In genomic region chr11:61833926-61834277, GRCh38 we compare ENCODE assay signal across 8 cellular contexts. TPM values are rescaled to one million over a fixed set of nuclear protein-coding genes. Genes with fewer than 3 reads are reported as not detected.
DNase-seq lines count a peak whose midpoint lies in the region; ATAC-seq, FAIRE-seq and TF ChIP-seq lines count a peak whose summit lies in the region.

No MANE protein-coding gene starts in this region.

- peaks cover 0 to 5% (median 0%) of the 10 kb centered on the region in 11 donors for H3K9me3 Mint-ChIP-seq in naive thymus-derived CD4-positive, alpha-beta T cell

- peaks cover 0 to 21% (median 3%) of the 10 kb centered on the region in 5 donors for H3K36me3 Mint-ChIP-seq in naive thymus-derived CD4-positive, alpha-beta T cell

- no peaks in the 10 kb centered on the region for H4K20me1 ChIP-seq in GM12878 (ENCODE audit: control insufficient read depth, insufficient read depth)

- peak overlapping the region; percentile 87 for H3K4me2 ChIP-seq in GM12878 (ENCODE audit: control insufficient read depth, insufficient read depth)

- TF ChIP-seq CTCF in GM12878 (IDR thresholded peaks at IDR 0.05 in 2 of 3, conservative IDR thresholded peaks at IDR 0.05 in 1 of 3; ENCODE audit: control insufficient read depth in 2 of 3, extremely low read depth in 1 of 3, insufficient read depth in 1 of 3, low read depth in 3 of 3, low read length in 3 of 3) = no peak
- TF ChIP-seq CTCF in upper lobe of right lung (IDR thresholded peaks at IDR 0.05) = no peak

- DNase-seq in Right ventricle myocardium inferior (ENCODE audit: missing footprints) = peak; percentile 1
- no peak for DNase-seq in left cardiac atrium
- no peak for DNase-seq in GM12878 (ENCODE audit: low read depth, low spot score)
- DNase-seq in naive thymus-derived CD4-positive, alpha-beta T cell = no peak
- no peak for DNase-seq in upper lobe of right lung
- no peak for DNase-seq in DMS79 (lab: John Stamatoyannopoulos, UW)

- TF ChIP-seq POLR2A in GM12878 (IDR thresholded peaks at IDR 0.05; ENCODE audit: low read depth, low read length) = no peak

- peak overlapping the region in 8 of 9 donors; percentile 27 to 98 (median 80) for H3K27ac Mint-ChIP-seq in naive thymus-derived CD4-positive, alpha-beta T cell

- H3K36me3 ChIP-seq in GM12878 (ENCODE audit: control insufficient read depth in 2 of 2, insufficient read depth in 2 of 2, low read length in 1 of 2) = peaks cover 10 to 17% of the 10 kb centered on the region in 2 experiments
- no peaks in the 10 kb centered on the region for H3K36me3 ChIP-seq in naive thymus-derived CD4-positive, alpha-beta T cell (ENCODE audit: control insufficient read depth in 2 of 3, insufficient read depth in 3 of 3, low read length in 3 of 3)
- no peaks in the 10 kb centered on the region for H3K36me3 ChIP-seq in upper lobe of right lung

- peaks cover 36% of the 10 kb centered on the region for H3K4me1 ChIP-seq in GM12878 (ENCODE audit: control insufficient read depth, insufficient read depth, low read length)
- peaks cover 15 to 20% of the 10 kb centered on the region in 2 donors for H3K4me1 ChIP-seq in naive thymus-derived CD4-positive, alpha-beta T cell (ENCODE audit: control insufficient read depth in 2 of 2, insufficient read depth in 2 of 2, low read length in 2 of 2)
- peaks cover 27% of the 10 kb centered on the region for H3K4me1 ChIP-seq in upper lobe of right lung

- no peak for FAIRE-seq in GM12878 (lab: Jason Lieb, UNC)

- TF ChIP-seq RAD21 in GM12878 (IDR thresholded peaks at IDR 0.05; ENCODE audit: insufficient read depth, low read depth, low read length) = no peak

- RAD21 ChIA-PET in GM12878 (lab: Charles Lee; ENCODE audit: unreplicated experiment) = interaction anchor here (0.7 to 2.4 kb wide), 7 partner anchors 15 to 274 kb away, joined by 3 to 15 read pairs (median 4); partner anchors contain the start of gene FEN1

- peak overlapping the region in 9 of 10 donors; percentile 16 to 84 (median 52) for H3K4me3 Mint-ChIP-seq in naive thymus-derived CD4-positive, alpha-beta T cell

- CTCF ChIA-PET in GM12878 (lab: Yijun Ruan, JAX) = interaction anchor here (0.7 to 2.4 kb wide), 10 partner anchors 16 to 274 kb away, joined by 3 to 23 read pairs (median 5); partner anchors contain the start of genes FADS1 and FEN1
- CTCF ChIA-PET in naive thymus-derived CD4-positive, alpha-beta T cell (lab: Charles Lee) = no interaction called here

- POLR2A ChIA-PET in GM12878 (lab: Charles Lee) = interaction anchor here (1.1 to 4.8 kb wide), 9 partner anchors 13 to 78 kb away, joined by 3 to 76 read pairs (median 6); partner anchors contain the start of genes FADS1, FEN1 and TMEM258
- POLR2A ChIA-PET in naive thymus-derived CD4-positive, alpha-beta T cell (lab: Charles Lee) = interaction anchor here (0.5 to 1.2 kb wide), 3 partner anchors 18 to 106 kb away, joined by 3 to 5 read pairs (median 3); no protein-coding TSS in a partner anchor

- no peak overlapping the region for H2AFZ ChIP-seq in GM12878 (ENCODE audit: control insufficient read depth, low read depth, low read length)

- H3K27me3 ChIP-seq in GM12878 (replicated peaks in 1 of 2; ENCODE audit: control insufficient read depth in 2 of 2, insufficient read depth in 2 of 2, low read length in 1 of 2) (no peaks in the 10 kb centered on the region), upper lobe of right lung (no peaks in the 10 kb centered on the region)
- H3K27me3 ChIP-seq in naive thymus-derived CD4-positive, alpha-beta T cell (ENCODE audit: control insufficient read depth in 2 of 2, insufficient read depth in 2 of 2, low read length in 2 of 2) = no peaks in the 10 kb centered on the region

- peak overlapping the region; percentile 72 for H3K9ac ChIP-seq in GM12878 (ENCODE audit: control insufficient read depth, insufficient read depth, low read length)

- intact Hi-C loops in Right ventricle myocardium inferior (cut with DNase I) = no loop called here
- intact Hi-C loops in left cardiac atrium (cut with DNase I) = no loop called here
- intact Hi-C loops in GM12878 (cut with micrococcal nuclease; ENCODE audit: unreplicated experiment) = loop anchor here (2.0 kb wide), 1 partner anchor 41 kb away; the partner anchor contains the start of genes FEN1 and TMEM258
- intact Hi-C loops in naive thymus-derived CD4-positive, alpha-beta T cell (cut with micrococcal nuclease) = loop anchor here in 1 of 2 donors (1.0 to 5.0 kb wide), 2 partner anchors 42 to 288 kb away; partner anchors contain the start of genes FEN1, INCENP and TMEM258
- intact Hi-C loops in upper lobe of right lung (cut with DNase I) = no loop called here

- TF ChIP-seq EP300 in GM12878 (IDR thresholded peaks at IDR 0.05; ENCODE audit: borderline replicate concordance in 1 of 2, control insufficient read depth in 1 of 2, low read depth in 2 of 2, low read length in 2 of 2) = no peak

- H3K27me3 Mint-ChIP-seq in naive thymus-derived CD4-positive, alpha-beta T cell = peaks cover 0 to 41% (median 27%) of the 10 kb centered on the region in 5 donors

- peak overlapping the region; percentile 95 for H3K27ac ChIP-seq in GM12878 (ENCODE audit: control insufficient read depth, insufficient read depth)
- peak overlapping the region; percentile 30 for H3K27ac ChIP-seq in naive thymus-derived CD4-positive, alpha-beta T cell (ENCODE audit: low read depth, low read length)
- peak overlapping the region; percentile 68 for H3K27ac ChIP-seq in upper lobe of right lung

- in situ Hi-C loops in GM12878 (cut with MboI) = no loop called here

- H3K79me2 ChIP-seq in GM12878 (ENCODE audit: control insufficient read depth, insufficient read depth, low read length) = peaks cover 82% of the 10 kb centered on the region

- H3K4me3 ChIP-seq in GM12878 = peak overlapping the region; percentile 33; the same call in 1 of the 2 replicates
- H3K4me3 ChIP-seq in naive thymus-derived CD4-positive, alpha-beta T cell (ENCODE audit: low read length) = no peak overlapping the region
- H3K4me3 ChIP-seq in upper lobe of right lung = no peak overlapping the region

- ATAC-seq in Right ventricle myocardium inferior (no peak), left cardiac atrium (no peak), GM12878 (no peak), upper lobe of right lung (no peak), GM21526 (IDR thresholded peaks at IDR 0.05; ENCODE audit: low FRiP score, unreplicated experiment) (no peak), HG03135 (IDR thresholded peaks at IDR 0.05; ENCODE audit: unreplicated experiment) (no peak)
- ATAC-seq in naive thymus-derived CD4-positive, alpha-beta T cell = no peak

- H3K4me1 Mint-ChIP-seq in naive thymus-derived CD4-positive, alpha-beta T cell = peaks cover 26 to 72% (median 41%) of the 10 kb centered on the region in 7 donors

- H3K9me3 ChIP-seq in GM12878 (replicated peaks; ENCODE audit: control insufficient read depth, insufficient read depth, low read length) (no peaks in the 10 kb centered on the region), upper lobe of right lung (no peaks in the 10 kb centered on the region)
- H3K9me3 ChIP-seq in naive thymus-derived CD4-positive, alpha-beta T cell (ENCODE audit: control insufficient read depth in 2 of 3, low read length in 3 of 3) = no peaks in the 10 kb centered on the region

- no TSS peak for BruUV-seq in GM12878 (replicated peaks; lab: Mats Ljungman, UMichigan)

- SMC1A ChIA-PET in GM12878 (lab: Charles Lee; ENCODE audit: uncharacterized antibody, unreplicated experiment) = interaction anchor here (0.7 to 2.3 kb wide), 7 partner anchors 18 to 87 kb away, joined by 3 to 18 read pairs (median 4); no protein-coding TSS in a partner anchor

- 96% methylated on average over 12 of the region's 12 CpGs for WGBS in GM12878 (ENCODE audit: insufficient coverage, insufficient replicate concordance, low lambda C conversion rate, missing lambda C conversion rate)

RNA-seq across cellular contexts. Expression of gene FADS2, which starts 5.8 kb away (rescaled TPM):
- 35.7 TPM for total RNA-seq in Right ventricle myocardium inferior
- total RNA-seq in left cardiac atrium = 10 to 100 TPM; 26.3 to 67.5 TPM
- total RNA-seq in GM12878 (2013; cell fraction: nucleolus; rRNA removed) = 213 and 225 TPM in 2 replicates
- total RNA-seq in GM12878 (2014; rRNA removed) = 156 and 158 TPM in 2 replicates
- 142 and 152 TPM in 2 replicates for total RNA-seq in GM12878 (2014; rRNA removed; fragmentation: Illumina TruSeq; extraction: Trizol)
- 294 and 315 TPM in 2 replicates for total RNA-seq in GM12878 (2021)
- polyA plus RNA-seq in GM12878 (2011; ENCODE audit: low read depth) = 88.1 TPM
- polyA plus RNA-seq in GM12878 (2011; rRNA removed) = 165 and 313 TPM in 2 replicates
- polyA plus RNA-seq in GM12878 (2011; cell fraction: cytosol; rRNA removed) = 385 and 386 TPM in 2 replicates
- 355 and 386 TPM in 2 replicates for polyA plus RNA-seq in GM12878 (2011; cell fraction: nucleus; rRNA removed)
- 145 and 173 TPM in 2 replicates for polyA plus RNA-seq in GM12878 (2012)
- polyA plus RNA-seq in GM12878 (2014; fragmentation: Illumina TruSeq; extraction: Trizol) = 312 and 333 TPM in 2 replicates
- polyA plus RNA-seq in GM12878 (2014; fragmentation: Nextera tagmentation; extraction: Ambion mirVana) = 1 to 10 TPM; 3.3 to 6.4 TPM
- 188 and 204 TPM in 2 replicates for polyA plus RNA-seq in GM12878 (2014; rRNA removed)
- polyA plus RNA-seq in GM12878 (2016; fragmentation: Nextera tagmentation; extraction: Ambion mirVana) = 10 to 100 TPM; 92.1 to 92.7 TPM
- 615 and 704 TPM in 2 replicates for polyA minus RNA-seq in GM12878 (2011; rRNA and poly(A)+ RNA removed)
- 158 and 174 TPM in 2 replicates for polyA minus RNA-seq in GM12878 (2011; cell fraction: cytosol; rRNA and poly(A)+ RNA removed)
- polyA minus RNA-seq in GM12878 (2011; cell fraction: nucleus; rRNA and poly(A)+ RNA removed) = 88.4 and 155 TPM in 2 replicates
- total RNA-seq in naive thymus-derived CD4-positive, alpha-beta T cell = 100 to 1,000 TPM in 1 of 5 experiments, 10 to 100 TPM in 1, 1 to 10 TPM in 1, under 1 TPM in 2; 0.19 to 192 (median 2.1) TPM
- 10 to 100 TPM in 1 of 2 donors, under 1 TPM in 1; 0.32 to 14.2 TPM for polyA plus RNA-seq in naive thymus-derived CD4-positive, alpha-beta T cell
- 75.1 TPM for total RNA-seq in upper lobe of right lung

RNA-seq across cellular contexts. Expression of gene FADS1, which starts 17.1 kb away (rescaled TPM):
- total RNA-seq in Right ventricle myocardium inferior (25.7 TPM), left cardiac atrium (10 to 100 TPM; 44.9 to 54.1 TPM), GM12878 (2014; rRNA removed) (38.9 and 44.1 TPM in 2 replicates), GM12878 (2014; rRNA removed; fragmentation: Illumina TruSeq; extraction: Trizol) (37.5 and 42.3 TPM in 2 replicates), GM12878 (2021) (45.5 and 49.2 TPM in 2 replicates), upper lobe of right lung (68.0 TPM)
- 70.4 and 77.9 TPM in 2 replicates for total RNA-seq in GM12878 (2013; cell fraction: nucleolus; rRNA removed)
- 9.2 TPM for polyA plus RNA-seq in GM12878 (2011; ENCODE audit: low read depth)
- polyA plus RNA-seq in GM12878 (2011; rRNA removed) (69.1 and 73.9 TPM in 2 replicates), GM12878 (2014; fragmentation: Illumina TruSeq; extraction: Trizol) (39.1 and 47.2 TPM in 2 replicates), GM12878 (2014; fragmentation: Nextera tagmentation; extraction: Ambion mirVana) (10 to 100 TPM in 1 of 2 experiments, 1 to 10 TPM in 1; 8.8 to 14.6 TPM), GM12878 (2014; rRNA removed) (32.7 and 34.6 TPM in 2 replicates), GM12878 (2016; fragmentation: Nextera tagmentation; extraction: Ambion mirVana) (10 to 100 TPM; 47.7 to 49.5 TPM)
- polyA plus RNA-seq in GM12878 (2011; cell fraction: cytosol; rRNA removed) = 58.3 and 63.7 TPM in 2 replicates
- polyA plus RNA-seq in GM12878 (2011; cell fraction: nucleus; rRNA removed) = 41.9 and 45.9 TPM in 2 replicates
- 13.8 and 20.9 TPM in 2 replicates for polyA plus RNA-seq in GM12878 (2012)
- 79.7 and 106 TPM in 2 replicates for polyA minus RNA-seq in GM12878 (2011; rRNA and poly(A)+ RNA removed)
- 32.2 and 57.0 TPM in 2 replicates for polyA minus RNA-seq in GM12878 (2011; cell fraction: cytosol; rRNA and poly(A)+ RNA removed)
- polyA minus RNA-seq in GM12878 (2011; cell fraction: nucleus; rRNA and poly(A)+ RNA removed) = 33.6 and 63.5 TPM in 2 replicates
- 10 to 100 TPM in 2 of 5 experiments, 1 to 10 TPM in 1, under 1 TPM in 2; 0.62 to 52.1 (median 2.3) TPM for total RNA-seq in naive thymus-derived CD4-positive, alpha-beta T cell
- polyA plus RNA-seq in naive thymus-derived CD4-positive, alpha-beta T cell = 1 to 10 TPM in 1 of 2 donors, not detected in 1; 2.9 TPM

RNA-seq across cellular contexts. Expression of gene FEN1, which starts 41.2 kb away (rescaled TPM):
- 7.0 TPM for total RNA-seq in Right ventricle myocardium inferior
- total RNA-seq in left cardiac atrium = 10 to 100 TPM in 1 of 2 donors, 1 to 10 TPM in 1; 9.4 to 11.4 TPM
- 16.7 and 19.0 TPM in 2 replicates for total RNA-seq in GM12878 (2013; cell fraction: nucleolus; rRNA removed)
- total RNA-seq in GM12878 (2014; rRNA removed) = 136 TPM in 2 replicates
- total RNA-seq in GM12878 (2014; rRNA removed; fragmentation: Illumina TruSeq; extraction: Trizol) = 117 and 135 TPM in 2 replicates
- total RNA-seq in GM12878 (2021) = 127 and 129 TPM in 2 replicates
- 42.9 TPM for polyA plus RNA-seq in GM12878 (2011; ENCODE audit: low read depth)
- polyA plus RNA-seq in GM12878 (2011; rRNA removed) = 94.3 and 94.4 TPM in 2 replicates
- 79.0 and 88.7 TPM in 2 replicates for polyA plus RNA-seq in GM12878 (2011; cell fraction: cytosol; rRNA removed)
- 24.1 and 39.1 TPM in 2 replicates for polyA plus RNA-seq in GM12878 (2011; cell fraction: nucleus; rRNA removed)
- polyA plus RNA-seq in GM12878 (2012) = 51.3 and 51.6 TPM in 2 replicates
- 92.7 and 120 TPM in 2 replicates for polyA plus RNA-seq in GM12878 (2014; fragmentation: Illumina TruSeq; extraction: Trizol)
- 10 to 100 TPM; 54.8 to 99.9 TPM for polyA plus RNA-seq in GM12878 (2014; fragmentation: Nextera tagmentation; extraction: Ambion mirVana)
- polyA plus RNA-seq in GM12878 (2014; rRNA removed) = 110 and 130 TPM in 2 replicates
- polyA plus RNA-seq in GM12878 (2016; fragmentation: Nextera tagmentation; extraction: Ambion mirVana) = 100 to 1,000 TPM; 281 to 282 TPM
- polyA minus RNA-seq in GM12878 (2011; rRNA and poly(A)+ RNA removed) = 78.7 and 79.0 TPM in 2 replicates
- 31.3 and 34.8 TPM in 2 replicates for polyA minus RNA-seq in GM12878 (2011; cell fraction: cytosol; rRNA and poly(A)+ RNA removed)
- 19.6 and 36.2 TPM in 2 replicates for polyA minus RNA-seq in GM12878 (2011; cell fraction: nucleus; rRNA and poly(A)+ RNA removed)
- 100 to 1,000 TPM in 1 of 5 experiments, 10 to 100 TPM in 1, 1 to 10 TPM in 3; 7.6 to 101 (median 7.9) TPM for total RNA-seq in naive thymus-derived CD4-positive, alpha-beta T cell
- 10 to 100 TPM; 10.3 to 17.7 TPM for polyA plus RNA-seq in naive thymus-derived CD4-positive, alpha-beta T cell
- total RNA-seq in upper lobe of right lung = 4.9 TPM

RNA-seq across cellular contexts. Expression of gene TMEM258, which starts 41.5 kb away (rescaled TPM):
- total RNA-seq in Right ventricle myocardium inferior = 130 TPM
- 100 to 1,000 TPM; 112 to 114 TPM for total RNA-seq in left cardiac atrium
- total RNA-seq in GM12878 (2013; cell fraction: nucleolus; rRNA removed) = 43.6 and 56.9 TPM in 2 replicates
- 233 and 251 TPM in 2 replicates for total RNA-seq in GM12878 (2014; rRNA removed)
- 202 and 218 TPM in 2 replicates for total RNA-seq in GM12878 (2014; rRNA removed; fragmentation: Illumina TruSeq; extraction: Trizol)
- total RNA-seq in GM12878 (2021) = 157 and 160 TPM in 2 replicates
- polyA plus RNA-seq in GM12878 (2011; ENCODE audit: low read depth) = 130 TPM
- 373 and 532 TPM in 2 replicates for polyA plus RNA-seq in GM12878 (2011; rRNA removed)
- polyA plus RNA-seq in GM12878 (2011; cell fraction: cytosol; rRNA removed) = 536 and 608 TPM in 2 replicates
- 121 and 202 TPM in 2 replicates for polyA plus RNA-seq in GM12878 (2011; cell fraction: nucleus; rRNA removed)
- 400 and 645 TPM in 2 replicates for polyA plus RNA-seq in GM12878 (2012)
- 167 and 194 TPM in 2 replicates for polyA plus RNA-seq in GM12878 (2014; fragmentation: Illumina TruSeq; extraction: Trizol)
- polyA plus RNA-seq in GM12878 (2014; fragmentation: Nextera tagmentation; extraction: Ambion mirVana) = 100 to 1,000 TPM; 800 to 840 TPM
- 252 and 261 TPM in 2 replicates for polyA plus RNA-seq in GM12878 (2014; rRNA removed)
- 100 to 1,000 TPM; 390 to 393 TPM for polyA plus RNA-seq in GM12878 (2016; fragmentation: Nextera tagmentation; extraction: Ambion mirVana)
- polyA minus RNA-seq in GM12878 (2011; rRNA and poly(A)+ RNA removed) = 208 and 236 TPM in 2 replicates
- polyA minus RNA-seq in GM12878 (2011; cell fraction: cytosol; rRNA and poly(A)+ RNA removed) = 78.8 and 105 TPM in 2 replicates
- 58.0 and 65.3 TPM in 2 replicates for polyA minus RNA-seq in GM12878 (2011; cell fraction: nucleus; rRNA and poly(A)+ RNA removed)
- 100 to 1,000 TPM in 1 of 5 experiments, 10 to 100 TPM in 4; 58.4 to 182 (median 83.3) TPM for total RNA-seq in naive thymus-derived CD4-positive, alpha-beta T cell
- 100 to 1,000 TPM; 149 to 229 TPM for polyA plus RNA-seq in naive thymus-derived CD4-positive, alpha-beta T cell
- total RNA-seq in upper lobe of right lung = 94.0 TPM

RNA-seq across cellular contexts. Expression of gene FADS3, which starts 57.4 kb away (rescaled TPM):
- total RNA-seq in Right ventricle myocardium inferior (113 TPM), left cardiac atrium (10 to 100 TPM; 70.5 to 90.6 TPM), GM12878 (2014; rRNA removed) (7.2 and 9.3 TPM in 2 replicates), GM12878 (2014; rRNA removed; fragmentation: Illumina TruSeq; extraction: Trizol) (2.3 and 3.2 TPM in 2 replicates), GM12878 (2021) (5.7 and 7.7 TPM in 2 replicates), upper lobe of right lung (68.5 TPM)
- 30.8 and 34.8 TPM in 2 replicates for total RNA-seq in GM12878 (2013; cell fraction: nucleolus; rRNA removed)
- 2.6 TPM for polyA plus RNA-seq in GM12878 (2011; ENCODE audit: low read depth)
- polyA plus RNA-seq in GM12878 (2011; rRNA removed) (3.9 and 7.5 TPM in 2 replicates), GM12878 (2014; fragmentation: Illumina TruSeq; extraction: Trizol) (2.3 and 4.2 TPM in 2 replicates), GM12878 (2014; fragmentation: Nextera tagmentation; extraction: Ambion mirVana) (under 1 TPM; 0.23 to 0.44 TPM), GM12878 (2014; rRNA removed) (6.8 and 8.1 TPM in 2 replicates), GM12878 (2016; fragmentation: Nextera tagmentation; extraction: Ambion mirVana) (1 to 10 TPM; 1.4 to 4.2 TPM)
- 8.7 and 13.3 TPM in 2 replicates for polyA plus RNA-seq in GM12878 (2011; cell fraction: cytosol; rRNA removed)
- polyA plus RNA-seq in GM12878 (2011; cell fraction: nucleus; rRNA removed) = 80.2 and 98.8 TPM in 2 replicates
- 6.8 and 7.1 TPM in 2 replicates for polyA plus RNA-seq in GM12878 (2012)
- polyA minus RNA-seq in GM12878 (2011; rRNA and poly(A)+ RNA removed) = 4.1 and 9.9 TPM in 2 replicates
- polyA minus RNA-seq in GM12878 (2011; cell fraction: cytosol; rRNA and poly(A)+ RNA removed) = 4.9 and 6.8 TPM in 2 replicates
- polyA minus RNA-seq in GM12878 (2011; cell fraction: nucleus; rRNA and poly(A)+ RNA removed) = 6.8 and 9.2 TPM in 2 replicates
- 1 to 10 TPM; 1.4 to 8.6 (median 6.2) TPM for total RNA-seq in naive thymus-derived CD4-positive, alpha-beta T cell
- 1 to 10 TPM in 1 of 2 donors, under 1 TPM in 1; 0.31 to 1.3 TPM for polyA plus RNA-seq in naive thymus-derived CD4-positive, alpha-beta T cell

Comparison
In these comparisons a context has a peak if more than half of its experiments do, and no peak if none do; other contexts are left out.
1. H3K27ac ChIP-seq: peak in every context shown above with its lines; median percentile 95 in GM12878; 68 in upper lobe of right lung; 30 in naive thymus-derived CD4-positive, alpha-beta T cell.